Comparison of ENCODE assay signal across 16 cellular contexts in genomic region chr1:25728301-25728935, GRCh38.
DNase-seq lines count a peak whose midpoint lies in the region; ATAC-seq, FAIRE-seq and TF ChIP-seq lines count a peak whose summit lies in the region.
"Had no signal": no experiment of that assay in that cellular context is flagged by ENCODE, and none has a peak within 500 bp of the region (broad histone marks: within the 10 kb centered on the region; RNA-seq: fewer than 3 reads in every experiment).

No MANE protein-coding gene starts in this region.

- peak overlapping the region; percentile 25 for H2BK15ac ChIP-seq in H1 (ENCODE audit: low read length)

- ATAC-seq in left cardiac atrium (no peak), HG03045 (IDR thresholded peaks at IDR 0.05; ENCODE audit: unreplicated experiment) (no peak), HG02973 (IDR thresholded peaks at IDR 0.05; ENCODE audit: unreplicated experiment) (no peak)

- peaks cover 75% of the 10 kb centered on the region for H3K4me1 Mint-ChIP-seq in nephron

- H3K4me3 ChIP-seq in cardiac muscle cell (no peak overlapping the region), H1 (ENCODE audit: extremely low read depth in 1 of 4, insufficient read depth in 2 of 4, low read depth in 3 of 4, low read length in 4 of 4) (no peak overlapping the region), thyroid gland (replicated peaks in 1 of 3) (no peak overlapping the region)

- no peaks in the 10 kb centered on the region for H3K9me3 Mint-ChIP-seq in nephron
- H3K9me3 Mint-ChIP-seq: CD4-positive, alpha-beta memory T cell; stimulated activated naive CD8-positive, alpha-beta T cell treated with anti-CD3 and anti-CD28 coated beads, Interleukin-15, Interleukin-2, amounts not matched to agents 100 ng/mL and 50 ng/mL, for 24 hours had no signal

- H4K5ac ChIP-seq in H1 (ENCODE audit: insufficient read length, low read depth, low read length) = no peak overlapping the region

- POLR2A ChIA-PET in H1 (lab: Charles Lee; ENCODE audit: partially characterized antibody) = interaction anchor here (1.6 kb wide), 1 partner anchor 22 kb away, joined by 5 read pairs; no protein-coding TSS in a partner anchor

- H3K4me1 ChIP-seq in cardiac muscle cell (ENCODE audit: low read depth) (peaks cover 52% of the 10 kb centered on the region), H1 (replicated peaks in 1 of 4; ENCODE audit: control insufficient read depth in 3 of 4, insufficient read depth in 4 of 4, low read length in 3 of 4) (peaks cover 9 to 24% (median 16%) of the 10 kb centered on the region in 4 experiments), thyroid gland (peaks cover 41 to 71% of the 10 kb centered on the region in 2 donors)

- no peaks in the 10 kb centered on the region for H3K9me3 ChIP-seq in cardiac muscle cell (ENCODE audit: low read depth)
- H3K9me3 ChIP-seq in H1 (ENCODE audit: insufficient read depth in 2 of 2, low read depth in 1 of 2, low read length in 1 of 2) = no peaks in the 10 kb centered on the region
- no peaks in the 10 kb centered on the region for H3K9me3 ChIP-seq in thyroid gland

- peak overlapping the region; percentile 63 for H2BK12ac ChIP-seq in H1 (ENCODE audit: low read depth, low read length)

- peaks cover 5% of the 10 kb centered on the region for H3K27me3 Mint-ChIP-seq in nephron (ENCODE audit: low read depth)
- H3K27me3 Mint-ChIP-seq: CD4-positive, alpha-beta memory T cell had no signal

- H3K9ac ChIP-seq in H1 (replicated peaks in 1 of 4; ENCODE audit: extremely low read depth in 1 of 4, low read depth in 3 of 4, low read length in 3 of 4) = no peak overlapping the region

- no peak overlapping the region for H2AFZ ChIP-seq in H1 (ENCODE audit: low read length)

- H4K20me1 ChIP-seq in H1 (replicated peaks in 1 of 2; ENCODE audit: control insufficient read depth in 1 of 2, insufficient read depth in 2 of 2, low read length in 2 of 2) = no peaks in the 10 kb centered on the region

- no peak overlapping the region for H2BK20ac ChIP-seq in H1 (ENCODE audit: low read length)

- H2AK5ac ChIP-seq in H1 (ENCODE audit: low read depth, low read length) = peak overlapping the region; percentile 45; the same call in 1 of the 2 replicates

- no peak overlapping the region for H3K14ac ChIP-seq in H1 (ENCODE audit: insufficient read length)

- no peak for DNase-seq in cardiac muscle cell (ENCODE audit: low read depth in 1 of 2, low spot score in 1 of 2)
- no peak for DNase-seq in left cardiac atrium
- no peak for DNase-seq in H1 (ENCODE audit: low read depth in 1 of 2, low spot score in 2 of 2)
- no peak for DNase-seq in thyroid gland
- no peak for DNase-seq in putamen (ENCODE audit: low spot score)
- DNase-seq: activated gamma-delta T cell; CD4-positive, alpha-beta memory T cell; cortex of kidney; NCI-H226; NK-92 treated with Interleukin-12 subunit alpha and Interleukin-12 subunit beta, amount 100 ng/mL, for 24 hours; stimulated activated CD4-positive, alpha-beta T cell treated with anti-CD3 and anti-CD28 coated beads, Interleukin-15, amount 100 ng/mL, for 24 hours; T-helper 1 cell had no signal

- no peaks in the 10 kb centered on the region for H3K36me3 Mint-ChIP-seq in nephron (ENCODE audit: low read depth)

- no peaks in the 10 kb centered on the region for H3K23me2 ChIP-seq in H1 (ENCODE audit: low read depth, low read length)

- H3K56ac ChIP-seq in H1 (replicated peaks; ENCODE audit: insufficient read length, low read depth, low read length) = no peak overlapping the region

- intact Hi-C loops in left cardiac atrium (cut with DNase I) = no loop called here
- intact Hi-C loops in thyroid gland (cut with DNase I) = no loop called here

- H3K36me3 ChIP-seq in cardiac muscle cell = no peaks in the 10 kb centered on the region
- H3K36me3 ChIP-seq in H1 (ENCODE audit: control insufficient read depth in 2 of 4, insufficient read depth in 4 of 4, low read length in 3 of 4) = no peaks in the 10 kb centered on the region
- H3K36me3 ChIP-seq in thyroid gland = no peaks in the 10 kb centered on the region

- no peak overlapping the region for H4K91ac ChIP-seq in H1 (replicated peaks; ENCODE audit: insufficient read length, low read length)

- TF ChIP-seq CTCF in cardiac muscle cell (IDR thresholded peaks at IDR 0.05; ENCODE audit: low read depth, low read length) = no peak
- no peak for TF ChIP-seq CTCF in H1 (IDR thresholded peaks at IDR 0.05; ENCODE audit: control extremely low read depth in 1 of 3, insufficient read depth in 1 of 3, low read depth in 1 of 3, low read length in 3 of 3)
- no peak for TF ChIP-seq CTCF in nephron (IDR thresholded peaks at IDR 0.05; ENCODE audit: unreplicated experiment in 3 of 3)
- TF ChIP-seq CTCF in thyroid gland (IDR thresholded peaks at IDR 0.05) = no peak

- WGBS in H1 (ENCODE audit: extremely low coverage in 1 of 2, insufficient coverage in 1 of 2, insufficient read length in 1 of 2, insufficient replicate concordance in 2 of 2, low coverage in 1 of 2, low lambda C conversion rate in 2 of 2, missing lambda C conversion rate in 1 of 2), 2 experiments = 80% methylated on average over 11 of the region's 11 CpGs; no CpG with 5 or more reads in 1 of the 2 experiments
- 73 to 81% methylated on average over 5 to 11 of the region's 11 CpGs for WGBS in thyroid gland, 2 donors

- no peak overlapping the region for H3K4me3 Mint-ChIP-seq in nephron
- H3K4me3 Mint-ChIP-seq: stimulated activated naive CD8-positive, alpha-beta T cell treated with anti-CD3 and anti-CD28 coated beads, Interleukin-15, Interleukin-2, amounts not matched to agents 100 ng/mL and 50 ng/mL, for 24 hours had no signal

- no peak for TF ChIP-seq POLR2A in H1 (IDR thresholded peaks at IDR 0.05; ENCODE audit: control extremely low read depth in 1 of 2, low read depth in 2 of 2, low read length in 2 of 2)
- no peak for TF ChIP-seq POLR2A in thyroid gland (IDR thresholded peaks at IDR 0.05)

- H2BK120ac ChIP-seq in H1 (replicated peaks; ENCODE audit: low read depth, low read length) = no peak overlapping the region

- H2BK5ac ChIP-seq in H1 (ENCODE audit: low read depth, low read length) = peak overlapping the region; percentile 40; the same call in 1 of the 2 replicates

- CTCF ChIA-PET in H1 (lab: Charles Lee; ENCODE audit: partially characterized antibody) = interaction anchor here (0.6 to 7.8 kb wide), 12 partner anchors 9 to 1002 kb away, joined by 3 to 53 read pairs (median 4); no protein-coding TSS in a partner anchor

- H3K4ac ChIP-seq in H1 (replicated peaks; ENCODE audit: insufficient read length, low read depth, low read length) = no peak overlapping the region

- no peak for TF ChIP-seq RAD21 in H1 (IDR thresholded peaks at IDR 0.05 in 1 of 2, conservative IDR thresholded peaks at IDR 0.05 in 1 of 2; ENCODE audit: low read depth in 2 of 2, low read length in 2 of 2)

- no peaks in the 10 kb centered on the region for H3K79me1 ChIP-seq in H1 (ENCODE audit: low read depth, low read length)

- H3K18ac ChIP-seq in H1 (ENCODE audit: extremely low read depth, low read length) = peak overlapping the region; percentile 68; the same call in 1 of the 2 replicates

- H3K27ac ChIP-seq in cardiac muscle cell (peak overlapping the region; percentile 94), H1 (ENCODE audit: low read depth, low read length) (no peak overlapping the region), thyroid gland (peak overlapping the region; percentile 73 to 92 (median 83))

- no peak for FAIRE-seq in H1 (lab: Jason Lieb, UNC)

- H3K27ac Mint-ChIP-seq in nephron = peak overlapping the region; percentile 80 to 95 (median 87)
- H3K27ac Mint-ChIP-seq: stimulated activated naive CD8-positive, alpha-beta T cell treated with anti-CD3 and anti-CD28 coated beads, Interleukin-15, Interleukin-2, amounts not matched to agents 100 ng/mL and 50 ng/mL, for 24 hours had no signal

- no peak overlapping the region for H3K4me2 ChIP-seq in H1 (ENCODE audit: insufficient read depth in 1 of 2, low read depth in 2 of 2, low read length in 2 of 2)

- H3K27me3 ChIP-seq in cardiac muscle cell (no peaks in the 10 kb centered on the region), H1 (replicated peaks in 1 of 4; ENCODE audit: control insufficient read depth in 3 of 4, extremely low read depth in 1 of 4, insufficient read depth in 3 of 4, low read length in 3 of 4) (no peaks in the 10 kb centered on the region), thyroid gland (no peaks in the 10 kb centered on the region)

- no peak overlapping the region for H3K23ac ChIP-seq in H1 (ENCODE audit: insufficient read length)

- H3K79me2 ChIP-seq in H1 (ENCODE audit: control insufficient read depth in 1 of 2, insufficient read depth in 2 of 2, low read length in 2 of 2) = no peaks in the 10 kb centered on the region

- no peak overlapping the region for H4K8ac ChIP-seq in H1 (ENCODE audit: extremely low read depth, insufficient read depth, low read length)

- no peak for TF ChIP-seq EP300 in H1 (IDR thresholded peaks at IDR 0.05; ENCODE audit: borderline replicate concordance in 1 of 2, low read depth in 2 of 2, low read length in 2 of 2)

TF ChIP-seq in H1, 55 proteins besides CTCF, POLR2A, EP300 and RAD21 (continues in another document):
- TF ChIP-seq YY1 (IDR thresholded peaks at IDR 0.05; ENCODE audit: low read depth, low read length) = no peak
- TF ChIP-seq PHF8 (conservative IDR thresholded peaks at IDR 0.05; ENCODE audit: low read depth, low read length) = no peak
- TF ChIP-seq NANOG (IDR thresholded peaks at IDR 0.05; ENCODE audit: insufficient read depth, low read depth, low read length, poor library complexity, severe bottlenecking) = no peak
- no peak for TF ChIP-seq GABPA (IDR thresholded peaks at IDR 0.05; ENCODE audit: borderline replicate concordance, insufficient read depth, low read length)
- no peak for TF ChIP-seq MAFK (IDR thresholded peaks at IDR 0.05; ENCODE audit: low read depth, low read length)
- no peak for TF ChIP-seq TBP (IDR thresholded peaks at IDR 0.05; ENCODE audit: low read depth, low read length)
- no peak for TF ChIP-seq POU5F1 (IDR thresholded peaks at IDR 0.05; ENCODE audit: low read depth, low read length)
